Comparison of ENCODE assay signal across 8 cellular contexts in genomic region chr4:2241003-2241402, GRCh38. TPM values are rescaled to one million over a fixed set of nuclear protein-coding genes. Genes with fewer than 3 reads are reported as not detected.
DNase-seq lines count a peak whose midpoint lies in the region; ATAC-seq and TF ChIP-seq lines count a peak whose summit lies in the region.

No MANE protein-coding gene starts in this region.

- peak overlapping the region; percentile 80 for H3K27ac Mint-ChIP-seq in stimulated activated naive CD8-positive, alpha-beta T cell treated with anti-CD3 and anti-CD28 coated beads, Interleukin-15, Interleukin-2, amounts not matched to agents 100 ng/mL and 50 ng/mL, for 24 hours
- H3K27ac Mint-ChIP-seq in mesothelial cell of epicardium: peak overlapping the region; percentile 85

- WGBS in body of pancreas, 2 donors: 1 to 4% methylated on average over 7 of the region's 7 CpGs

- intact Hi-C loops in body of pancreas (cut with DNase I): no loop called here

- no peaks in the 10 kb centered on the region for H3K9me3 Mint-ChIP-seq in stimulated activated naive CD8-positive, alpha-beta T cell treated with anti-CD3 and anti-CD28 coated beads, Interleukin-15, Interleukin-2, amounts not matched to agents 100 ng/mL and 50 ng/mL, for 24 hours
- no peaks in the 10 kb centered on the region for H3K9me3 Mint-ChIP-seq in mesothelial cell of epicardium

- peaks cover 36% of the 10 kb centered on the region for H3K4me1 ChIP-seq in body of pancreas

- H3K36me3 ChIP-seq in body of pancreas (replicated peaks in 1 of 2; ENCODE audit: insufficient read depth in 1 of 2, low read depth in 2 of 2): peaks cover 0 to 2% of the 10 kb centered on the region in 2 donors

- H3K4me3 Mint-ChIP-seq in stimulated activated naive CD8-positive, alpha-beta T cell treated with anti-CD3 and anti-CD28 coated beads, Interleukin-15, Interleukin-2, amounts not matched to agents 100 ng/mL and 50 ng/mL, for 24 hours: peak overlapping the region; percentile 93
- H3K4me3 Mint-ChIP-seq in mesothelial cell of epicardium: peak overlapping the region; percentile 89

- H3K9me3 ChIP-seq in body of pancreas: no peaks in the 10 kb centered on the region

- ATAC-seq in stimulated activated naive CD8-positive, alpha-beta T cell treated with anti-CD3 and anti-CD28 coated beads, Interleukin-15, Interleukin-2, amounts not matched to agents 100 U/mL and 50 U/mL, for 24 hours: no peak
- ATAC-seq in body of pancreas (no peak), HG02884 (IDR thresholded peaks at IDR 0.05; ENCODE audit: unreplicated experiment) (no peak)

- H3K4me3 ChIP-seq in body of pancreas: peak overlapping the region; percentile 61 to 97

- H3K36me3 Mint-ChIP-seq in stimulated activated naive CD8-positive, alpha-beta T cell treated with anti-CD3 and anti-CD28 coated beads, Interleukin-15, Interleukin-2, amounts not matched to agents 100 ng/mL and 50 ng/mL, for 24 hours (ENCODE audit: low read depth): peaks cover 31% of the 10 kb centered on the region
- H3K36me3 Mint-ChIP-seq in mesothelial cell of epicardium: peaks cover 2% of the 10 kb centered on the region

- H3K27ac ChIP-seq in body of pancreas: peak overlapping the region in 2 of 4 donors; percentile 44 to 85

- H3K27me3 ChIP-seq in body of pancreas: no peaks in the 10 kb centered on the region

- TF ChIP-seq CTCF in body of pancreas (IDR thresholded peaks at IDR 0.05) (no peak), mesothelial cell of epicardium (IDR thresholded peaks at IDR 0.05; ENCODE audit: unreplicated experiment) (no peak)

- no peak for TF ChIP-seq POLR2A in body of pancreas (IDR thresholded peaks at IDR 0.05)

- peaks cover 54% of the 10 kb centered on the region for H3K4me1 Mint-ChIP-seq in stimulated activated naive CD8-positive, alpha-beta T cell treated with anti-CD3 and anti-CD28 coated beads, Interleukin-15, Interleukin-2, amounts not matched to agents 100 ng/mL and 50 ng/mL, for 24 hours (ENCODE audit: low read depth)
- H3K4me1 Mint-ChIP-seq in mesothelial cell of epicardium: peaks cover 36% of the 10 kb centered on the region

- no peaks in the 10 kb centered on the region for H3K27me3 Mint-ChIP-seq in stimulated activated naive CD8-positive, alpha-beta T cell treated with anti-CD3 and anti-CD28 coated beads, Interleukin-15, Interleukin-2, amounts not matched to agents 100 ng/mL and 50 ng/mL, for 24 hours
- H3K27me3 Mint-ChIP-seq in mesothelial cell of epicardium (ENCODE audit: low read depth): no peaks in the 10 kb centered on the region

- DNase-seq in stimulated activated naive CD8-positive, alpha-beta T cell treated with anti-CD3 and anti-CD28 coated beads, Interleukin-15, Interleukin-2, amounts not matched to agents 100 U/mL and 50 U/mL, for 24 hours: no peak
- DNase-seq in body of pancreas (no peak), mesothelial cell of epicardium (ENCODE audit: low spot score in 2 of 2, unreplicated experiment in 2 of 2) (no peak), NCI-H1092 (lab: John Stamatoyannopoulos, UW) (no peak), SW 1271 (lab: John Stamatoyannopoulos, UW) (no peak), NCI-H1105 treated with DMSO at 0.1 percent for 48 hours (lab: John Stamatoyannopoulos, UW) (no peak)

RNA-seq across cellular contexts. Expression of gene HAUS3, which starts 0.9 kb away (rescaled TPM):
- total RNA-seq in body of pancreas: 10 to 100 TPM in 1 of 2 donors, 1 to 10 TPM in 1; 7.3 to 11.9 TPM
- 15.4 to 16.9 TPM (median 16.6 TPM) in 3 replicates for total RNA-seq in mesothelial cell of epicardium

RNA-seq across cellular contexts. Expression of gene POLN, which starts 0.9 kb away (rescaled TPM):
- total RNA-seq in body of pancreas: 1 to 10 TPM; 4.9 to 5.9 TPM
- total RNA-seq in mesothelial cell of epicardium: 3.7 to 5.8 TPM (median 4.5 TPM) in 3 replicates

RNA-seq across cellular contexts. Expression of gene MXD4, which starts 20.9 kb away (rescaled TPM):
- total RNA-seq in body of pancreas (10 to 100 TPM; 40.7 to 45.5 TPM), mesothelial cell of epicardium (95.2 to 104 TPM (median 99.4 TPM) in 3 replicates)
